8 cellular contexts compared by ENCODE assay signal in genomic region chr20:60057866-60058807, GRCh38.
A peak's percentile ranks its signal among the peaks of the same experiment; 100 is the strongest.
DNase-seq lines count a peak whose midpoint lies in the region; ATAC-seq, FAIRE-seq and TF ChIP-seq lines count a peak whose summit lies in the region.

No MANE protein-coding gene starts in this region.

- H4K20me1 ChIP-seq in BLaER1 (0 out of 2 replicates have a peak, but pooled peaks cover 9% of the 10 kb centered on the region), GM12878 (ENCODE audit: control insufficient read depth, insufficient read depth) (no peaks in the 10 kb centered on the region)

- no peak for TF ChIP-seq RAD21 in GM12878 (IDR thresholded peaks at IDR 0.05; ENCODE audit: insufficient read depth, low read depth, low read length)

- CTCF ChIA-PET in GM12878 (lab: Yijun Ruan, JAX): interaction anchor here (0.5 to 3.2 kb wide), 23 partner anchors 9 to 1834 kb away, joined by 3 to 38 read pairs (median 4); no protein-coding TSS in a partner anchor

- no peak for FAIRE-seq in GM12878 (lab: Jason Lieb, UNC)

- SMC1A ChIA-PET in GM12878 (lab: Charles Lee; ENCODE audit: uncharacterized antibody, unreplicated experiment): interaction anchor here (1.0 to 2.7 kb wide), 4 partner anchors 66 to 207 kb away, joined by 3 to 12 read pairs (median 5); no protein-coding TSS in a partner anchor

- no TSS peak for BruUV-seq in GM12878 (replicated peaks; lab: Mats Ljungman, UMichigan)

- peak overlapping the region; percentile 48 for H2AFZ ChIP-seq in GM12878 (ENCODE audit: control insufficient read depth, low read depth, low read length)

- peak overlapping the region; percentile 93 for H3K4me2 ChIP-seq in BLaER1
- H3K4me2 ChIP-seq in GM12878 (ENCODE audit: control insufficient read depth, insufficient read depth): peak overlapping the region; percentile 20; the same call in 1 of the 2 replicates

- RAD21 ChIA-PET in GM12878 (lab: Charles Lee; ENCODE audit: unreplicated experiment): interaction anchor here (0.6 to 1.1 kb wide), 4 partner anchors 117 to 205 kb away, joined by 3 to 4 read pairs (median 4); no protein-coding TSS in a partner anchor

- H3K9me3 ChIP-seq in BLaER1 (no peaks in the 10 kb centered on the region), GM12878 (replicated peaks; ENCODE audit: control insufficient read depth, insufficient read depth, low read length) (no peaks in the 10 kb centered on the region; the same call in 2 of the 3 replicates), lower lobe of right lung (no peaks in the 10 kb centered on the region), suprapubic skin (no peaks in the 10 kb centered on the region)

- TF ChIP-seq POLR2A in GM12878 (IDR thresholded peaks at IDR 0.05; ENCODE audit: low read depth, low read length): peak; percentile 34; the same call in 1 of the 2 replicates
- TF ChIP-seq POLR2A in suprapubic skin (IDR thresholded peaks at IDR 0.05): no peak

- H3K4me3 ChIP-seq in BLaER1 (peak overlapping the region; percentile 54), GM12878 (no peak overlapping the region), lower lobe of right lung (no peak overlapping the region), suprapubic skin (no peak overlapping the region)

- POLR2A ChIA-PET in GM12878 (lab: Charles Lee): no interaction called here

- ATAC-seq in GM12878: peak; percentile 33
- ATAC-seq in lower lobe of right lung: peak; percentile 56 to 68
- no peak for ATAC-seq in HG03457 (IDR thresholded peaks at IDR 0.05; ENCODE audit: unreplicated experiment)

- DNase-seq in HT1080 (ENCODE audit: low read depth) (peak; percentile 24), OCI-M1 (lab: John Stamatoyannopoulos, UW) (peak; percentile 52), GM12878 (ENCODE audit: low read depth, low spot score) (no peak), lower lobe of right lung (peak; percentile 73), suprapubic skin (ENCODE audit: low spot score in 2 of 2) (no peak)
- no peak for DNase-seq in central memory CD4-positive, alpha-beta T cell

- H3K27ac ChIP-seq in BLaER1: peak overlapping the region; percentile 96
- no peak overlapping the region for H3K27ac ChIP-seq in GM12878 (ENCODE audit: control insufficient read depth, insufficient read depth)
- peak overlapping the region; percentile 70 for H3K27ac ChIP-seq in lower lobe of right lung
- peak overlapping the region; percentile 10 for H3K27ac ChIP-seq in suprapubic skin

- WGBS in GM12878 (ENCODE audit: insufficient coverage, insufficient replicate concordance, low lambda C conversion rate, missing lambda C conversion rate): 25% methylated on average over 19 of the region's 20 CpGs
- WGBS in suprapubic skin: 52% methylated on average over 12 of the region's 20 CpGs

- TF ChIP-seq EP300 in GM12878 (IDR thresholded peaks at IDR 0.05; ENCODE audit: borderline replicate concordance in 1 of 2, control insufficient read depth in 1 of 2, low read depth in 2 of 2, low read length in 2 of 2) (no peak), suprapubic skin (IDR thresholded peaks at IDR 0.05) (no peak)

- in situ Hi-C loops in GM12878 (cut with MboI): loop anchor here (5.0 kb wide), 1 partner anchor 1839 kb away; no protein-coding TSS in a partner anchor

- H3K36me3 ChIP-seq in BLaER1 (peaks cover 8% of the 10 kb centered on the region; the same call in 1 of the 2 replicates), GM12878 (ENCODE audit: control insufficient read depth in 2 of 2, insufficient read depth in 2 of 2, low read length in 1 of 2) (no peaks in the 10 kb centered on the region), lower lobe of right lung (no peaks in the 10 kb centered on the region), suprapubic skin (no peaks in the 10 kb centered on the region)

- H3K9ac ChIP-seq in BLaER1 (peak overlapping the region; percentile 87), GM12878 (ENCODE audit: control insufficient read depth, insufficient read depth, low read length) (no peak overlapping the region)

- H3K4me1 ChIP-seq in BLaER1 (peaks cover 98% of the 10 kb centered on the region), GM12878 (ENCODE audit: control insufficient read depth, insufficient read depth, low read length) (no peaks in the 10 kb centered on the region), lower lobe of right lung (peaks cover 46% of the 10 kb centered on the region), suprapubic skin (peaks cover 44% of the 10 kb centered on the region)

- TF ChIP-seq CTCF in GM12878 (IDR thresholded peaks at IDR 0.05 in 2 of 3, conservative IDR thresholded peaks at IDR 0.05 in 1 of 3; ENCODE audit: control insufficient read depth in 2 of 3, extremely low read depth in 1 of 3, insufficient read depth in 1 of 3, low read depth in 3 of 3, low read length in 3 of 3): no peak
- no peak for TF ChIP-seq CTCF in lower lobe of right lung (IDR thresholded peaks at IDR 0.05)
- no peak for TF ChIP-seq CTCF in suprapubic skin (IDR thresholded peaks at IDR 0.05)

- intact Hi-C loops in GM12878 (cut with micrococcal nuclease; ENCODE audit: unreplicated experiment): loop anchor here (5.0 to 10.0 kb wide), 3 partner anchors 113 to 1839 kb away; partner anchors contain the start of genes FAM217B and PPP1R3D
- intact Hi-C loops in lower lobe of right lung (cut with DNase I): loop anchor here (5.0 kb wide), 1 partner anchor 204 kb away; no protein-coding TSS in a partner anchor

- H3K27me3 ChIP-seq in BLaER1 (no peaks in the 10 kb centered on the region), GM12878 (replicated peaks in 1 of 2; ENCODE audit: control insufficient read depth in 2 of 2, insufficient read depth in 2 of 2, low read length in 1 of 2) (no peaks in the 10 kb centered on the region), lower lobe of right lung (ENCODE audit: low read depth) (no peaks in the 10 kb centered on the region), suprapubic skin (peaks cover 9% of the 10 kb centered on the region)

- H3K79me2 ChIP-seq in GM12878 (ENCODE audit: control insufficient read depth, insufficient read depth, low read length): no peaks in the 10 kb centered on the region

TF ChIP-seq in GM12878, 131 proteins besides CTCF, POLR2A, EP300 and RAD21:
- TF ChIP-seq, protein P1, sequence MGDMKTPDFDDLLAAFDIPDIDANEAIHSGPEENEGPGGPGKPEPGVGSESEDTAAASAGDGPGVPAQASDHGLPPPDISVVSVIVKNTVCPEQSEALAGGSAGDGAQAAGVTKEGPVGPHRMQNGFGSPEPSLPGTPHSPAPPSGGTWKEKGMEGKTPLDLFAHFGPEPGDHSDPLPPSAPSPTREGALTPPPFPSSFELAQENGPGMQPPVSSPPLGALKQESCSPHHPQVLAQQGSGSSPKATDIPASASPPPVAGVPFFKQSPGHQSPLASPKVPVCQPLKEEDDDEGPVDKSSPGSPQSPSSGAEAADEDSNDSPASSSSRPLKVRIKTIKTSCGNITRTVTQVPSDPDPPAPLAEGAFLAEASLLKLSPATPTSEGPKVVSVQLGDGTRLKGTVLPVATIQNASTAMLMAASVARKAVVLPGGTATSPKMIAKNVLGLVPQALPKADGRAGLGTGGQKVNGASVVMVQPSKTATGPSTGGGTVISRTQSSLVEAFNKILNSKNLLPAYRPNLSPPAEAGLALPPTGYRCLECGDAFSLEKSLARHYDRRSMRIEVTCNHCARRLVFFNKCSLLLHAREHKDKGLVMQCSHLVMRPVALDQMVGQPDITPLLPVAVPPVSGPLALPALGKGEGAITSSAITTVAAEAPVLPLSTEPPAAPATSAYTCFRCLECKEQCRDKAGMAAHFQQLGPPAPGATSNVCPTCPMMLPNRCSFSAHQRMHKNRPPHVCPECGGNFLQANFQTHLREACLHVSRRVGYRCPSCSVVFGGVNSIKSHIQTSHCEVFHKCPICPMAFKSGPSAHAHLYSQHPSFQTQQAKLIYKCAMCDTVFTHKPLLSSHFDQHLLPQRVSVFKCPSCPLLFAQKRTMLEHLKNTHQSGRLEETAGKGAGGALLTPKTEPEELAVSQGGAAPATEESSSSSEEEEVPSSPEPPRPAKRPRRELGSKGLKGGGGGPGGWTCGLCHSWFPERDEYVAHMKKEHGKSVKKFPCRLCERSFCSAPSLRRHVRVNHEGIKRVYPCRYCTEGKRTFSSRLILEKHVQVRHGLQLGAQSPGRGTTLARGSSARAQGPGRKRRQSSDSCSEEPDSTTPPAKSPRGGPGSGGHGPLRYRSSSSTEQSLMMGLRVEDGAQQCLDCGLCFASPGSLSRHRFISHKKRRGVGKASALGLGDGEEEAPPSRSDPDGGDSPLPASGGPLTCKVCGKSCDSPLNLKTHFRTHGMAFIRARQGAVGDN (IDR thresholded peaks at IDR 0.05): no peak

Comparison
In these comparisons a context has a peak if more than half of its experiments do, and no peak if none do; other contexts are left out.
1. DNase-seq: peak in HT1080 (single experiment), OCI-M1 (single experiment) and lower lobe of right lung (single experiment); none in GM12878 (single experiment), suprapubic skin (0 of 2) and central memory CD4-positive, alpha-beta T cell (single experiment).